1 cellular context compared by ENCODE assay signal in the genomic region with DNA sequence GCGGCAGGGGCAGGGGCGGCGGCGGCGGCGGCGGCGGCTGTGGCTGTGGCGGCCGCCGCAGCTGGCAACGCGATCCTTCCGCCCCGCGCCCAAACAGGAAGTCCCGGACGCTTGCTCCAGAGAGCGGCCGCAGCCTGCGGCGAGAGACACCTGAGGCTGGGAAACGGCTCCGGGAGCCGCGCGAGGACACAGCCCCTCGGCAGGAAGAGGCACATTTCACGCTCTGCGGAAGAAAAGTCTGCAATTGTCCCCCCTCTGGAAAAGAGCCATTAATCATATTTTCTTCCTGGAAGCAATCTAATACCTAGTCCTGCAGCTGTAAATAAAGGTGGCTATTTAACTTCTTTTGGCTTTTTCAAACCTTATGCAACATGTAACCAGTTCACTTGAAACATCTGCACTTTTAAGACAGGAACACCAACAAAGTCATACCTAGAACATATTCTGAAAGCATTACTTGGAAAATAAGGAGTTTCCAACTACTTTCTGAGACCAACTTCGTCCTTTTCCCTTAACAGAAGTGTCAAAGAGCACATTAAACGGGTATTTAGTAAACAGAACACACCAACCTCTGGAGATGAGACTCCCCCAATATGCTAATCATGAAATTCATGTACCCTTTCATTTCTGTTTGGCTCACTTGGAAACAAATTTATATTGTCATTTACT.
TF ChIP-seq lines count a peak whose summit lies in the region.

No MANE protein-coding gene starts in this region.

TF ChIP-seq in HepG2, 621 proteins besides CTCF, POLR2A, EP300 and RAD21 (continued from another document and continues in another):
- TF ChIP-seq BCL3 (CRISPR knock-in tag; IDR thresholded peaks at IDR 0.05), result no peak
- TF ChIP-seq KAT8 (CRISPR knock-in tag; IDR thresholded peaks at IDR 0.05), result 0 out of 2 replicates have a peak, but pooled peaks have one; percentile 8
- TF ChIP-seq PRPF4 (IDR thresholded peaks at IDR 0.05; ENCODE audit: low read depth, low read length, poor library complexity, severe bottlenecking), result no peak
- peak; percentile 69; the same call in 1 of the 2 replicates for TF ChIP-seq ELF3 (CRISPR knock-in tag; IDR thresholded peaks at IDR 0.05)
- TF ChIP-seq ZHX1 (CRISPR knock-in tag; IDR thresholded peaks at IDR 0.05; ENCODE audit: low read depth), result no peak
- no peak for TF ChIP-seq ZZZ3 (CRISPR knock-in tag; IDR thresholded peaks at IDR 0.05; ENCODE audit: borderline replicate concordance)
- no peak; the same call in 1 of the 2 replicates for TF ChIP-seq CBX5 (CRISPR knock-in tag; IDR thresholded peaks at IDR 0.05; ENCODE audit: borderline replicate concordance)
- TF ChIP-seq, protein P1, sequence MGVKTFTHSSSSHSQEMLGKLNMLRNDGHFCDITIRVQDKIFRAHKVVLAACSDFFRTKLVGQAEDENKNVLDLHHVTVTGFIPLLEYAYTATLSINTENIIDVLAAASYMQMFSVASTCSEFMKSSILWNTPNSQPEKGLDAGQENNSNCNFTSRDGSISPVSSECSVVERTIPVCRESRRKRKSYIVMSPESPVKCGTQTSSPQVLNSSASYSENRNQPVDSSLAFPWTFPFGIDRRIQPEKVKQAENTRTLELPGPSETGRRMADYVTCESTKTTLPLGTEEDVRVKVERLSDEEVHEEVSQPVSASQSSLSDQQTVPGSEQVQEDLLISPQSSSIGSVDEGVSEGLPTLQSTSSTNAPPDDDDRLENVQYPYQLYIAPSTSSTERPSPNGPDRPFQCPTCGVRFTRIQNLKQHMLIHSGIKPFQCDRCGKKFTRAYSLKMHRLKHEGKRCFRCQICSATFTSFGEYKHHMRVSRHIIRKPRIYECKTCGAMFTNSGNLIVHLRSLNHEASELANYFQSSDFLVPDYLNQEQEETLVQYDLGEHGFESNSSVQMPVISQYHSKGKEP (CRISPR knock-in tag; IDR thresholded peaks at IDR 0.05), result no peak
- TF ChIP-seq ISL2 (CRISPR knock-in tag; IDR thresholded peaks at IDR 0.05), result 0 out of 2 replicates have a peak, but pooled peaks have one; percentile 5
- TF ChIP-seq TOPORS (CRISPR knock-in tag; IDR thresholded peaks at IDR 0.05), result no peak
- no peak for TF ChIP-seq ZNF484 (CRISPR knock-in tag; IDR thresholded peaks at IDR 0.05; ENCODE audit: borderline replicate concordance, low read depth)
- TF ChIP-seq, protein P2, sequence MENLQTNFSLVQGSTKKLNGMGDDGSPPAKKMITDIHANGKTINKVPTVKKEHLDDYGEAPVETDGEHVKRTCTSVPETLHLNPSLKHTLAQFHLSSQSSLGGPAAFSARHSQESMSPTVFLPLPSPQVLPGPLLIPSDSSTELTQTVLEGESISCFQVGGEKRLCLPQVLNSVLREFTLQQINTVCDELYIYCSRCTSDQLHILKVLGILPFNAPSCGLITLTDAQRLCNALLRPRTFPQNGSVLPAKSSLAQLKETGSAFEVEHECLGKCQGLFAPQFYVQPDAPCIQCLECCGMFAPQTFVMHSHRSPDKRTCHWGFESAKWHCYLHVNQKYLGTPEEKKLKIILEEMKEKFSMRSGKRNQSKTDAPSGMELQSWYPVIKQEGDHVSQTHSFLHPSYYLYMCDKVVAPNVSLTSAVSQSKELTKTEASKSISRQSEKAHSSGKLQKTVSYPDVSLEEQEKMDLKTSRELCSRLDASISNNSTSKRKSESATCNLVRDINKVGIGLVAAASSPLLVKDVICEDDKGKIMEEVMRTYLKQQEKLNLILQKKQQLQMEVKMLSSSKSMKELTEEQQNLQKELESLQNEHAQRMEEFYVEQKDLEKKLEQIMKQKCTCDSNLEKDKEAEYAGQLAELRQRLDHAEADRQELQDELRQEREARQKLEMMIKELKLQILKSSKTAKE (CRISPR knock-in tag; IDR thresholded peaks at IDR 0.05; ENCODE audit: borderline replicate concordance), result no peak
- TF ChIP-seq PRDM15 (CRISPR knock-in tag; IDR thresholded peaks at IDR 0.05), result peak; percentile 18; the same call in 1 of the 2 replicates
- TF ChIP-seq HNF4G (IDR thresholded peaks at IDR 0.05; ENCODE audit: borderline replicate concordance, low read depth, low read length), result peak; percentile 4; the same call in 1 of the 2 replicates
- 0 out of 2 replicates have a peak, but pooled peaks have one; percentile 1 for TF ChIP-seq HNF4G (CRISPR knock-in tag; IDR thresholded peaks at IDR 0.05; ENCODE audit: borderline replicate concordance, low read depth)
- TF ChIP-seq NR1H2 (CRISPR knock-in tag; IDR thresholded peaks at IDR 0.05; ENCODE audit: borderline replicate concordance, low read depth), result no peak
- peak; percentile 15; the same call in 1 of the 2 replicates for TF ChIP-seq DRAP1 (CRISPR knock-in tag; IDR thresholded peaks at IDR 0.05)
- no peak for TF ChIP-seq GABPA (IDR thresholded peaks at IDR 0.05; ENCODE audit: low read depth, low read length)
- TF ChIP-seq GABPA (CRISPR knock-in tag; IDR thresholded peaks at IDR 0.05; ENCODE audit: low read depth), result peak; percentile 75; the same call in 1 of the 2 replicates
- TF ChIP-seq ARNT (IDR thresholded peaks at IDR 0.05), result no peak
- peak; percentile 45 for TF ChIP-seq PHF8 (CRISPR knock-in tag; IDR thresholded peaks at IDR 0.05)
- TF ChIP-seq TFAP4 (IDR thresholded peaks at IDR 0.05; ENCODE audit: borderline replicate concordance, low read depth), result peak; percentile 3; the same call in 1 of the 2 replicates
- no peak for TF ChIP-seq NFKBIZ (CRISPR knock-in tag; IDR thresholded peaks at IDR 0.05)
- peak; percentile 10; the same call in 1 of the 2 replicates for TF ChIP-seq YEATS4 (CRISPR knock-in tag; IDR thresholded peaks at IDR 0.05; ENCODE audit: borderline replicate concordance)
- TF ChIP-seq MAZ (IDR thresholded peaks at IDR 0.05; ENCODE audit: borderline replicate concordance, low read depth, low read length), result no peak
- peak; percentile 70; the same call in 1 of the 2 replicates for TF ChIP-seq MAZ (CRISPR knock-in tag; IDR thresholded peaks at IDR 0.05; ENCODE audit: low read depth)
- TF ChIP-seq SIX1 (CRISPR knock-in tag; IDR thresholded peaks at IDR 0.05; ENCODE audit: borderline replicate concordance), result no peak
- no peak for TF ChIP-seq TBX2 (CRISPR knock-in tag; IDR thresholded peaks at IDR 0.05; ENCODE audit: borderline replicate concordance)
- no peak for TF ChIP-seq BORCS8-MEF2B (CRISPR knock-in tag; IDR thresholded peaks at IDR 0.05)
- peak; percentile 4 for TF ChIP-seq PHF5A (CRISPR knock-in tag; IDR thresholded peaks at IDR 0.05; ENCODE audit: low read depth, unreplicated experiment)
- peak; percentile 8; the same call in 1 of the 2 replicates for TF ChIP-seq GATAD1 (CRISPR knock-in tag; IDR thresholded peaks at IDR 0.05)
- TF ChIP-seq, protein P3, sequence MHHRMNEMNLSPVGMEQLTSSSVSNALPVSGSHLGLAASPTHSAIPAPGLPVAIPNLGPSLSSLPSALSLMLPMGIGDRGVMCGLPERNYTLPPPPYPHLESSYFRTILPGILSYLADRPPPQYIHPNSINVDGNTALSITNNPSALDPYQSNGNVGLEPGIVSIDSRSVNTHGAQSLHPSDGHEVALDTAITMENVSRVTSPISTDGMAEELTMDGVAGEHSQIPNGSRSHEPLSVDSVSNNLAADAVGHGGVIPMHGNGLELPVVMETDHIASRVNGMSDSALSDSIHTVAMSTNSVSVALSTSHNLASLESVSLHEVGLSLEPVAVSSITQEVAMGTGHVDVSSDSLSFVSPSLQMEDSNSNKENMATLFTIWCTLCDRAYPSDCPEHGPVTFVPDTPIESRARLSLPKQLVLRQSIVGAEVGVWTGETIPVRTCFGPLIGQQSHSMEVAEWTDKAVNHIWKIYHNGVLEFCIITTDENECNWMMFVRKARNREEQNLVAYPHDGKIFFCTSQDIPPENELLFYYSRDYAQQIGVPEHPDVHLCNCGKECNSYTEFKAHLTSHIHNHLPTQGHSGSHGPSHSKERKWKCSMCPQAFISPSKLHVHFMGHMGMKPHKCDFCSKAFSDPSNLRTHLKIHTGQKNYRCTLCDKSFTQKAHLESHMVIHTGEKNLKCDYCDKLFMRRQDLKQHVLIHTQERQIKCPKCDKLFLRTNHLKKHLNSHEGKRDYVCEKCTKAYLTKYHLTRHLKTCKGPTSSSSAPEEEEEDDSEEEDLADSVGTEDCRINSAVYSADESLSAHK (CRISPR knock-in tag; IDR thresholded peaks at IDR 0.05; ENCODE audit: borderline replicate concordance), result no peak
- TF ChIP-seq ZFP1 (CRISPR knock-in tag; IDR thresholded peaks at IDR 0.05), result no peak
- TF ChIP-seq HMG20A (CRISPR knock-in tag; IDR thresholded peaks at IDR 0.05; ENCODE audit: borderline replicate concordance), result no peak
- no peak for TF ChIP-seq ATM (IDR thresholded peaks at IDR 0.05; ENCODE audit: borderline replicate concordance)
